In the genomic region with DNA sequence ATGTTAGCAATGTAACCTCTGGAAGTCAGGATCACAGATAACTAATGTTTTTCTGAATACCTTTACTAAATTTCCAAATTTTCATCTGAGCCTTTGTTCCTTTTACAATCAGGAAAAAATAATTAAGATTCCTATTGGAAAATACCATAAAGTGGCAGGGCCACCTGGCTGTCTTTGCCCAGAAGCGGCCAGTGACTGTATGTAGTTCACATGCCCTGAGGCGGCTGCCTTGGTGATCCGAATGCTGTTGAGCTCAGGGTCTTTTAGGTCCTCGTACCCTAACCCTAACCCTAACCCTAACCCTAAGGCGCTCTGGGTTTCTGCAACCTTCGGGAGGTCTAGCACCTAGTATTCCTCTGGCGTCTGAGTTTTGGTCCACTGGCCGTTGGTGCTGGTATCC, we compare ENCODE assay signal across 42 cellular contexts.
"Had no signal": no experiment of that assay in that cellular context is flagged by ENCODE, and none has a peak within 500 bp of the region (broad histone marks: within the 10 kb centered on the region; RNA-seq: fewer than 3 reads in every experiment).

No MANE protein-coding gene starts in this region.

- H3K36me3 ChIP-seq: MG63 had no signal

- ATAC-seq: activated CD8-positive, alpha-beta memory T cell treated with anti-CD3 and anti-CD28 coated beads, Interleukin-2, amount 10 ng/mL, durations not matched to agents 7 days and 5 days; PC-3; SK-N-SH treated with all-trans-retinoic acid at 6 μM for 48 hours had no signal

- H3K4me1 ChIP-seq: Peyer's patch had no signal

- FAIRE-seq: bronchial epithelial cell had no signal

- H3K27ac ChIP-seq: ascending aorta, Peyer's patch, VCaP had no signal

- H3K27me3 ChIP-seq: ascending aorta, MG63, Peyer's patch had no signal

- H3K9me3 ChIP-seq: ascending aorta, MG63, Peyer's patch had no signal

- DNase-seq: activated B cell treated with CpG ODN at 0.5 μM for 24 hours; activated CD4-positive, alpha-beta memory T cell treated with anti-CD3 and anti-CD28 coated beads for 36 hours; activated CD4-positive, alpha-beta T cell treated with anti-CD3 and anti-CD28 coated beads for 4 hours; activated CD4-positive, alpha-beta T cell treated with anti-CD3 and anti-CD28 coated beads, Interleukin-2, amount 50 U/mL, for 1 hour; activated CD4-positive, CD25-positive, alpha-beta regulatory T cell treated with anti-CD3 and anti-CD28 coated beads, Interleukin-2, amount 50 U/mL, for 72 hours; activated CD8-positive, alpha-beta memory T cell treated with anti-CD3 and anti-CD28 coated beads for 24 hours; activated CD8-positive, alpha-beta memory T cell treated with anti-CD3 and anti-CD28 coated beads, Interleukin-2, amount 10 ng/mL, durations not matched to agents 7 days and 5 days; activated CD8-positive, alpha-beta memory T cell treated with anti-CD3 and anti-CD28 coated beads, Interleukin-2, amount 50 U/mL, for 48 hours; activated gamma-delta T cell; activated naive CD4-positive, alpha-beta T cell treated with Interleukin-2 at 50 U/mL for 16 hours; activated naive CD8-positive, alpha-beta T cell treated with anti-CD3 and anti-CD28 coated beads, Interleukin-2, amount 10 ng/mL, durations not matched to agents 7 days and 5 days; activated T-cell treated with anti-CD3 and anti-CD28 coated beads, Interleukin-2, amount 50 U/mL, for 1 hour; amygdala; caudate nucleus; cerebellar nuclear complex; Kasumi-1; KG1; MG63; NCI-H1048; NCI-H1105 treated with DMSO at 0.1 percent for 48 hours; NCI-H1436; NCI-H187 treated with DMSO at 0.1 percent for 48 hours; NCI-H2081; NCI-H2171 treated with DMSO at 0.1 percent for 48 hours; NCI-H2227 treated with DMSO at 0.1 percent for 48 hours; NCI-H446; NCI-H510A treated with DMSO at 0.1 percent for 48 hours; NCI-H69; NCI-H82; NK-92 treated with Interleukin-12 subunit alpha and Interleukin-12 subunit beta, amount 100 ng/mL, for 24 hours; PC-3; Peyer's patch; RPMI8226; SHP77 treated with DMSO at 0.1 percent for 48 hours; SW 1271; T-helper 1 cell; T-helper 2 cell; T-helper 9 cell had no signal

- H3K4me3 ChIP-seq: ascending aorta, MG63, Peyer's patch had no signal
